ENCODE assay signal across 1 cellular context in genomic region chr1:247561711-247562110, GRCh38.
TF ChIP-seq lines count a peak whose summit lies in the region.

No MANE protein-coding gene starts in this region.

TF ChIP-seq in SK-N-SH, 30 proteins besides CTCF, POLR2A, EP300 and RAD21 (continued from another document):
- TF ChIP-seq FOXM1 (IDR thresholded peaks at IDR 0.05; ENCODE audit: low read depth) = no peak
- TF ChIP-seq SMC3 (IDR thresholded peaks at IDR 0.05; ENCODE audit: low read depth, low read length) = no peak
- TF ChIP-seq RFX5 (IDR thresholded peaks at IDR 0.05; ENCODE audit: low read length) = no peak
- TF ChIP-seq POLR2AphosphoS5 (IDR thresholded peaks at IDR 0.05; ENCODE audit: low read depth, low read length) = no peak
- no peak for TF ChIP-seq MXI1 (IDR thresholded peaks at IDR 0.05; ENCODE audit: low read depth, low read length)
- no peak for TF ChIP-seq GABPA (IDR thresholded peaks at IDR 0.05; ENCODE audit: low read depth)
- no peak for TF ChIP-seq USF1 (IDR thresholded peaks at IDR 0.05; ENCODE audit: borderline replicate concordance, low read depth)
- no peak for TF ChIP-seq EZH2phosphoT487 (IDR thresholded peaks at IDR 0.05; ENCODE audit: borderline replicate concordance, low read depth)
- TF ChIP-seq TCF12 (IDR thresholded peaks at IDR 0.05) = no peak
- no peak for TF ChIP-seq RCOR1 (IDR thresholded peaks at IDR 0.05; ENCODE audit: low read length)
- no peak for TF ChIP-seq MEF2A (IDR thresholded peaks at IDR 0.05; ENCODE audit: borderline replicate concordance, low read depth)
- TF ChIP-seq FOXJ3 (CRISPR knock-in tag; IDR thresholded peaks at IDR 0.05) = no peak
- no peak for TF ChIP-seq CHD2 (IDR thresholded peaks at IDR 0.05; ENCODE audit: low read length, partially characterized antibody)
